ENCODE assay signal across 39 cellular contexts in the genomic region with DNA sequence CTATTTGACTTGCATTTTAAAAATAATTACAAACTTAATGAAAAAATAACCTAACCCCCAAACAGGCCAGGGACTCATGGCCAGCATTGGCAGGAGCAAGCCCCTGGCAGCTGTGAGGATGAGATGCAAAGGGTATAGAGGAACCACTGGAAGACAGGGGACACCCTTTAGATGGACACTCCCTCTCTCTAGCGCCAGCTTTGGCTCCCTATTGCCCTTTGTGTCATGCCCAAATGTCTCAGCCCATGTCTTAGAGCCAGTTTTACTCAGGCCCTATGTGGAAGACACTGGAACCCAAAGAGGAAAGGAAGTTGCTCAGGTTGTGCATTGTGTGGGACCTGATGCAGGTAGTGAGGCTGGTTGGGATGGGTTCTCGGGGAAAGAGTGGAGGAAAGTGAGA. TPM values are rescaled to one million over a fixed set of nuclear protein-coding genes. Genes with fewer than 3 reads are reported as not detected.
DNase-seq lines count a peak whose midpoint lies in the region; ATAC-seq, FAIRE-seq and TF ChIP-seq lines count a peak whose summit lies in the region.
"Had no signal": no experiment of that assay in that cellular context is flagged by ENCODE, and none has a peak within 500 bp of the region (broad histone marks: within the 10 kb centered on the region; RNA-seq: fewer than 3 reads in every experiment).

No MANE protein-coding gene starts in this region.

- H3K9ac ChIP-seq in K562 (ENCODE audit: insufficient read depth in 1 of 2, low read depth in 2 of 2, low read length in 2 of 2) (no peak overlapping the region), H1 (replicated peaks in 1 of 4; ENCODE audit: extremely low read depth in 1 of 4, low read depth in 3 of 4, low read length in 3 of 4) (no peak overlapping the region)
- H3K9ac ChIP-seq: BLaER1; BLaER1 treated with 17β-estradiol and CSF1 and Interleukin-3, amounts not matched to agents 10 nM and 100 nM had no signal

- H2AK5ac ChIP-seq in H1 (ENCODE audit: low read depth, low read length): no peak overlapping the region

- no peak overlapping the region for H2BK5ac ChIP-seq in H1 (ENCODE audit: low read depth, low read length)

- H4K5ac ChIP-seq in H1 (ENCODE audit: insufficient read length, low read depth, low read length): no peak overlapping the region

- CTCF ChIA-PET in A549 (lab: Yijun Ruan, JAX) (interaction anchor here (0.7 to 1.3 kb wide), 3 partner anchors 10 to 17 kb away, joined by 3 to 4 read pairs (median 3); no protein-coding TSS in a partner anchor), HEK293 (lab: Yijun Ruan, JAX) (interaction anchor here (0.7 kb wide), 1 partner anchor 148 kb away, joined by 4 read pairs; no protein-coding TSS in a partner anchor), K562 (lab: Yijun Ruan, JAX; ENCODE audit: low intra/inter-chr PET ratio) (no interaction called here), H1 (lab: Charles Lee; ENCODE audit: partially characterized antibody) (no interaction called here)

- peaks cover 3 to 28% of the 10 kb centered on the region in 2 experiments; a peak in 4 of 5 replicates for H3K27me3 ChIP-seq in K562 (ENCODE audit: control insufficient read depth in 2 of 2, insufficient read depth in 2 of 2, low read length in 2 of 2)
- H3K27me3 ChIP-seq in H1 (replicated peaks in 1 of 4; ENCODE audit: control insufficient read depth in 3 of 4, extremely low read depth in 1 of 4, insufficient read depth in 3 of 4, low read length in 3 of 4): no peaks in the 10 kb centered on the region; a peak in 1 of 7 replicates
- H3K27me3 ChIP-seq: BE2C; BLaER1; BLaER1 treated with 17β-estradiol and CSF1 and Interleukin-3, amounts not matched to agents 10 nM and 100 nM had no signal

- no peak overlapping the region for H2BK12ac ChIP-seq in H1 (ENCODE audit: low read depth, low read length)

- no peaks in the 10 kb centered on the region for H4K20me1 ChIP-seq in K562 (replicated peaks; ENCODE audit: control insufficient read depth, insufficient read depth, low read length)
- no peaks in the 10 kb centered on the region for H4K20me1 ChIP-seq in H1 (replicated peaks in 1 of 2; ENCODE audit: control insufficient read depth in 1 of 2, insufficient read depth in 2 of 2, low read length in 2 of 2)
- H4K20me1 ChIP-seq: BLaER1; BLaER1 treated with 17β-estradiol and CSF1 and Interleukin-3, amounts not matched to agents 10 nM and 100 nM had no signal

- H3K79me1 ChIP-seq in H1 (ENCODE audit: low read depth, low read length): no peaks in the 10 kb centered on the region

- no peak overlapping the region for H3K23ac ChIP-seq in H1 (ENCODE audit: insufficient read length)

- no peak overlapping the region for H2BK15ac ChIP-seq in H1 (ENCODE audit: low read length)

- DNase-seq in A549 (ENCODE audit: low read depth in 1 of 2, low spot score in 1 of 2): no peak
- no peak for DNase-seq in K562 (ENCODE audit: extremely low read depth in 1 of 4, low spot score in 3 of 4)
- no peak for DNase-seq in H1 (ENCODE audit: low read depth in 1 of 2, low spot score in 2 of 2)
- DNase-seq in activated CD8-positive, alpha-beta memory T cell treated with anti-CD3 and anti-CD28 coated beads, Interleukin-2, amount 50 U/mL, for 48 hours: no peak
- DNase-seq in Right ventricle myocardium inferior (ENCODE audit: missing footprints): no peak
- DNase-seq: 8988T; ACHN; AML-193; BE2C; C1 segment of cervical spinal cord; Caco-2; Calu3; CD4-positive, alpha-beta memory T cell; CD4-positive, alpha-beta T cell; CD4-positive, CD25-positive, alpha-beta regulatory T cell; CD8-positive, alpha-beta memory T cell; CD8-positive, alpha-beta T cell; COR-L47; DMS 273 treated with DMSO at 0.1 percent for 48 hours; DMS153; DMS53; DMS79; DMS79 treated with DMSO at 0.1 percent for 48 hours; DND-41; EL had no signal

- no peaks in the 10 kb centered on the region for H3K4me1 ChIP-seq in A549
- no peaks in the 10 kb centered on the region for H3K4me1 ChIP-seq in HEK293 (ENCODE audit: control insufficient read depth, insufficient read depth, low read length)
- peaks cover 0 to 4% of the 10 kb centered on the region in 2 experiments; a peak in 1 of 5 replicates for H3K4me1 ChIP-seq in K562 (replicated peaks in 1 of 2; ENCODE audit: control insufficient read depth in 2 of 2, insufficient read depth in 2 of 2, low read length in 2 of 2)
- H3K4me1 ChIP-seq in H1 (replicated peaks in 1 of 4; ENCODE audit: control insufficient read depth in 3 of 4, insufficient read depth in 4 of 4, low read length in 3 of 4): no peaks in the 10 kb centered on the region
- H3K4me1 ChIP-seq: BE2C had no signal

- no peak overlapping the region for H3K14ac ChIP-seq in H1 (ENCODE audit: insufficient read length)

- no peak overlapping the region for H3K4ac ChIP-seq in H1 (replicated peaks; ENCODE audit: insufficient read length, low read depth, low read length)

- no peak for TF ChIP-seq CTCF in A549 (IDR thresholded peaks at IDR 0.05)
- TF ChIP-seq CTCF in HEK293 (tag by site-specific recombination; IDR thresholded peaks at IDR 0.05): no peak
- TF ChIP-seq CTCF in K562 (IDR thresholded peaks at IDR 0.05 in 2 of 3, conservative IDR thresholded peaks at IDR 0.05 in 1 of 3; ENCODE audit: insufficient read depth in 2 of 3, low read depth in 1 of 3, low read length in 3 of 3): no peak
- TF ChIP-seq CTCF in H1 (IDR thresholded peaks at IDR 0.05; ENCODE audit: control extremely low read depth in 1 of 3, insufficient read depth in 1 of 3, low read depth in 1 of 3, low read length in 3 of 3): no peak

- H3K23me2 ChIP-seq in H1 (ENCODE audit: low read depth, low read length): no peaks in the 10 kb centered on the region

- BruUV-seq in K562 (replicated peaks; lab: Mats Ljungman, UMichigan): no TSS peak

- TF ChIP-seq POLR2A in A549 (IDR thresholded peaks at IDR 0.05; ENCODE audit: low read length) (no peak), K562 (conservative IDR thresholded peaks at IDR 0.05) (no peak), H1 (IDR thresholded peaks at IDR 0.05; ENCODE audit: control extremely low read depth in 1 of 2, low read depth in 2 of 2, low read length in 2 of 2) (no peak)

- H3K56ac ChIP-seq in H1 (replicated peaks; ENCODE audit: insufficient read length, low read depth, low read length): no peak overlapping the region

- H2BK120ac ChIP-seq in H1 (replicated peaks; ENCODE audit: low read depth, low read length): no peak overlapping the region

- H4K8ac ChIP-seq in H1 (ENCODE audit: extremely low read depth, insufficient read depth, low read length): no peak overlapping the region

- no peak overlapping the region for H3K18ac ChIP-seq in H1 (ENCODE audit: extremely low read depth, low read length)

- FAIRE-seq in A549 (lab: Jason Lieb, UNC) (no peak), K562 (lab: Jason Lieb, UNC) (no peak), H1 (lab: Jason Lieb, UNC) (no peak)
- FAIRE-seq: A204.1, D721Med had no signal

- H2AFZ ChIP-seq in K562 (ENCODE audit: low read depth, low read length) (no peak overlapping the region), H1 (ENCODE audit: low read length) (no peak overlapping the region)

- H3K36me3 ChIP-seq in HEK293 (ENCODE audit: control insufficient read depth in 2 of 2, insufficient read depth in 1 of 2, low read length in 2 of 2): no peaks in the 10 kb centered on the region
- H3K36me3 ChIP-seq in K562 (ENCODE audit: control insufficient read depth, insufficient read depth, low read length): no peaks in the 10 kb centered on the region
- no peaks in the 10 kb centered on the region for H3K36me3 ChIP-seq in H1 (ENCODE audit: control insufficient read depth in 2 of 4, insufficient read depth in 4 of 4, low read length in 3 of 4)
- H3K36me3 ChIP-seq: BE2C; BLaER1; BLaER1 treated with 17β-estradiol and CSF1 and Interleukin-3, amounts not matched to agents 10 nM and 100 nM had no signal

- H4K91ac ChIP-seq in H1 (replicated peaks; ENCODE audit: insufficient read length, low read length): no peak overlapping the region

- H2BK20ac ChIP-seq in H1 (ENCODE audit: low read length): no peak overlapping the region

- no peak overlapping the region for H3K4me2 ChIP-seq in A549
- no peak overlapping the region for H3K4me2 ChIP-seq in K562 (ENCODE audit: insufficient read depth, low read length)
- no peak overlapping the region for H3K4me2 ChIP-seq in H1 (ENCODE audit: insufficient read depth in 1 of 2, low read depth in 2 of 2, low read length in 2 of 2)
- H3K4me2 ChIP-seq: BLaER1; BLaER1 treated with 17β-estradiol and CSF1 and Interleukin-3, amounts not matched to agents 10 nM and 100 nM had no signal

- TF ChIP-seq RAD21 in A549 (conservative IDR thresholded peaks at IDR 0.05 in 1 of 2, IDR thresholded peaks at IDR 0.05 in 1 of 2) (no peak), K562 (CRISPR knock-in tag; conservative IDR thresholded peaks at IDR 0.05 in 1 of 2, IDR thresholded peaks at IDR 0.05 in 1 of 2) (no peak), H1 (IDR thresholded peaks at IDR 0.05 in 1 of 2, conservative IDR thresholded peaks at IDR 0.05 in 1 of 2; ENCODE audit: low read depth in 2 of 2, low read length in 2 of 2) (no peak)

- H3K27ac ChIP-seq in A549: no peak overlapping the region
- no peak overlapping the region for H3K27ac ChIP-seq in HEK293 (ENCODE audit: extremely low read depth, low read depth, low read length)
- no peak overlapping the region for H3K27ac ChIP-seq in K562 (ENCODE audit: extremely low read depth, low read depth, low read length)
- H3K27ac ChIP-seq in H1 (ENCODE audit: low read depth, low read length): no peak overlapping the region
- H3K27ac ChIP-seq: 22Rv1; BLaER1; BLaER1 treated with 17β-estradiol and CSF1 and Interleukin-3, amounts not matched to agents 10 nM and 100 nM; C4-2B had no signal

- no peaks in the 10 kb centered on the region for H3K9me1 ChIP-seq in K562 (ENCODE audit: control insufficient read depth, insufficient read depth, low read length)

- H3K79me2 ChIP-seq in K562 (ENCODE audit: control insufficient read depth, insufficient read depth, low read length): no peaks in the 10 kb centered on the region
- H3K79me2 ChIP-seq in H1 (ENCODE audit: control insufficient read depth in 1 of 2, insufficient read depth in 2 of 2, low read length in 2 of 2): no peaks in the 10 kb centered on the region

- in situ Hi-C loops in K562 (cut with MboI): no loop called here

- POLR2A ChIA-PET in A549 (lab: Yijun Ruan, JAX): no interaction called here
- POLR2A ChIA-PET in HEK293 (lab: Yijun Ruan, JAX): no interaction called here
- POLR2A ChIA-PET in K562 (lab: Yijun Ruan, JAX): no interaction called here
- POLR2A ChIA-PET in H1 (lab: Charles Lee; ENCODE audit: partially characterized antibody): no interaction called here

- 0 out of 3 replicates have a peak, but pooled peaks cover 2% of the 10 kb centered on the region for H3K9me3 ChIP-seq in A549
- no peaks in the 10 kb centered on the region for H3K9me3 ChIP-seq in HEK293 (ENCODE audit: control insufficient read depth, insufficient read depth, low read depth, low read length)
- H3K9me3 ChIP-seq in K562 (replicated peaks; ENCODE audit: control insufficient read depth, insufficient read depth, low read depth, low read length): no peaks in the 10 kb centered on the region
- no peaks in the 10 kb centered on the region for H3K9me3 ChIP-seq in H1 (ENCODE audit: insufficient read depth in 2 of 2, low read depth in 1 of 2, low read length in 1 of 2)
- H3K9me3 ChIP-seq: BE2C; BLaER1; BLaER1 treated with 17β-estradiol and CSF1 and Interleukin-3, amounts not matched to agents 10 nM and 100 nM had no signal

- no peak for ATAC-seq in A549
- no peak for ATAC-seq in K562
- ATAC-seq in HG03442 (IDR thresholded peaks at IDR 0.05; ENCODE audit: unreplicated experiment): no peak
- no peak for ATAC-seq in Right ventricle myocardium inferior
- no peak for ATAC-seq in HG03097 (IDR thresholded peaks at IDR 0.05; ENCODE audit: low FRiP score, unreplicated experiment)
- ATAC-seq: CD8-positive, alpha-beta T cell had no signal

- no peak overlapping the region for H3K4me3 ChIP-seq in A549
- H3K4me3 ChIP-seq in HEK293 (ENCODE audit: low read depth, low read length): no peak overlapping the region
- no peak overlapping the region for H3K4me3 ChIP-seq in K562
- no peak overlapping the region for H3K4me3 ChIP-seq in H1 (ENCODE audit: extremely low read depth in 1 of 4, insufficient read depth in 2 of 4, low read depth in 3 of 4, low read length in 4 of 4)
- H3K4me3 ChIP-seq: BLaER1; BLaER1 treated with 17β-estradiol and CSF1 and Interleukin-3, amounts not matched to agents 10 nM and 100 nM had no signal

- intact Hi-C loops in K562 (cut with micrococcal nuclease): no loop called here
- intact Hi-C loops in Right ventricle myocardium inferior (cut with DNase I): no loop called here

- WGBS in A549 (ENCODE audit: missing lambda C conversion rate): 2% methylated on average over 2 of the region's 2 CpGs
- 0% methylated on average over 2 of the region's 2 CpGs for WGBS in K562 (ENCODE audit: insufficient coverage, low coverage, missing lambda C conversion rate)
- WGBS in H1 (ENCODE audit: extremely low coverage in 1 of 2, insufficient coverage in 1 of 2, insufficient read length in 1 of 2, insufficient replicate concordance in 2 of 2, low coverage in 1 of 2, low lambda C conversion rate in 2 of 2, missing lambda C conversion rate in 1 of 2), 2 experiments: 88% methylated on average over 2 of the region's 2 CpGs; no CpG with 5 or more reads in 1 of the 2 experiments

- TF ChIP-seq EP300 in A549 (IDR thresholded peaks at IDR 0.05): no peak
- no peak for TF ChIP-seq EP300 in K562 (IDR thresholded peaks at IDR 0.05; ENCODE audit: low read length)
- no peak for TF ChIP-seq EP300 in H1 (IDR thresholded peaks at IDR 0.05; ENCODE audit: borderline replicate concordance in 1 of 2, low read depth in 2 of 2, low read length in 2 of 2)

RNA-seq across cellular contexts. Expression of a gene that starts 34.9 kb away (rescaled TPM):
- polyA plus RNA-seq in A549 (2011; rRNA removed): not detected in 2 replicates
- not detected in 2 replicates for polyA plus RNA-seq in A549 (2012; cell fraction: cytosol; rRNA removed)
- polyA plus RNA-seq in A549 (2012; cell fraction: nucleus; rRNA removed): 0.02 TPM in 1 of 2 replicates, not detected in the other
- polyA plus RNA-seq in A549 (2017; fragmentation: RNase III; extraction: RNeasy Plus Mini Kit Qiagen cat#74134 plus additional on column Dnase treatment): not detected in 3 replicates
- polyA minus RNA-seq in A549 (2011; rRNA and poly(A)+ RNA removed): not detected in 2 replicates
- 0.14 TPM in 1 of 2 replicates, not detected in the other for total RNA-seq in K562 (2011; cell fraction: chromatin; rRNA removed; ENCODE audit: low replicate concordance)
- not detected in 2 replicates for total RNA-seq in K562 (2011; cell fraction: nucleolus; rRNA removed)
- total RNA-seq in K562 (2011; cell fraction: nucleoplasm; rRNA removed): not detected in 2 replicates
- not detected in 2 replicates for total RNA-seq in K562 (2014; rRNA removed)
- total RNA-seq in K562 (2014; rRNA removed; fragmentation: Illumina TruSeq; extraction: Trizol): not detected in 2 replicates
- total RNA-seq in K562 (2015; rRNA removed; fragmentation: Illumina TruSeq; extraction: Trizol): not detected in 2 replicates
- total RNA-seq in K562 (2021): 0.09 TPM in 1 of 2 replicates, not detected in the other
- polyA plus RNA-seq in K562 (2011; rRNA removed): not detected in 2 replicates
- not detected in 2 replicates for polyA plus RNA-seq in K562 (2011; cell fraction: cytosol; rRNA removed)
- 0.06 TPM in 2 replicates for polyA plus RNA-seq in K562 (2011; cell fraction: nucleus; rRNA removed)
- polyA plus RNA-seq in K562 (2012): 0.10 and 0.12 TPM in 2 replicates
- 0.04 TPM in 1 of 2 replicates, not detected in the other for polyA plus RNA-seq in K562 (2014; fragmentation: Illumina TruSeq; extraction: Trizol)
- polyA plus RNA-seq in K562 (2014; fragmentation: Nextera tagmentation; extraction: Ambion mirVana): not detected
- 0.34 TPM in 1 of 2 replicates, not detected in the other for polyA plus RNA-seq in K562 (2014; rRNA removed)
- polyA minus RNA-seq in K562 (2011; rRNA and poly(A)+ RNA removed): not detected in 2 replicates
- polyA minus RNA-seq in K562 (2011; cell fraction: cytosol; rRNA and poly(A)+ RNA removed): not detected in 2 replicates
- polyA minus RNA-seq in K562 (2011; cell fraction: nucleus; rRNA and poly(A)+ RNA removed): not detected in 2 replicates
- 5.1 and 6.4 TPM in 2 replicates for total RNA-seq in H1 (2021; fragmentation: NEBNext Ultra II Directional; extraction: Animal tissue kit (Norgen Biotek cat#: 25700))
- 3.4 and 5.9 TPM in 2 replicates for polyA plus RNA-seq in H1 (2011; rRNA removed)
- polyA plus RNA-seq in H1 (2011; cell fraction: cytosol; rRNA removed): 3.3 TPM
- 18.4 TPM for polyA plus RNA-seq in H1 (2011; cell fraction: nucleus; rRNA removed)
- 4.3 to 10.2 TPM (median 7.7 TPM) in 4 replicates for polyA plus RNA-seq in H1 (2012, experiment 1 of 2)
- 5.2 TPM for polyA plus RNA-seq in H1 (2012, experiment 2 of 2)
- polyA plus RNA-seq in H1 (2013, experiment 1 of 2): 4.7 TPM
- polyA plus RNA-seq in H1 (2013, experiment 2 of 2): 4.8 TPM
- polyA minus RNA-seq in H1 (2011; rRNA and poly(A)+ RNA removed): 1.1 and 1.2 TPM in 2 replicates
- polyA minus RNA-seq in H1 (2011; cell fraction: cytosol; rRNA and poly(A)+ RNA removed): 1.1 TPM
- 2.2 TPM for polyA minus RNA-seq in H1 (2011; cell fraction: nucleus; rRNA and poly(A)+ RNA removed)
- not detected for total RNA-seq in Right ventricle myocardium inferior
- total RNA-seq: A172; A673; Calu3; CD8-positive, alpha-beta memory T cell; Daoy had no signal
- polyA plus RNA-seq: AG04450; CD14-positive monocyte; CD4-positive, alpha-beta memory T cell; CD4-positive, CD25-positive, alpha-beta regulatory T cell; CD8-positive, alpha-beta memory T cell had no signal

Comparison
In these comparisons a context has a peak if more than half of its experiments do, and no peak if none do; other contexts are left out.
1. CTCF ChIA-PET loops: an anchor here in A549 (0.7 to 1.3 kb wide) and HEK293 (0.7 kb wide); none called in K562 and H1.